ENCODE assay signal across 20 cellular contexts in genomic region chr5:12805165-12805698, GRCh38.
A peak's percentile ranks its signal among the peaks of the same experiment; 100 is the strongest.
DNase-seq lines count a peak whose midpoint lies in the region; ATAC-seq and TF ChIP-seq lines count a peak whose summit lies in the region.
"Had no signal": no experiment of that assay in that cellular context is flagged by ENCODE, and none has a peak within 500 bp of the region (broad histone marks: within the 10 kb centered on the region; RNA-seq: fewer than 3 reads in every experiment).

No MANE protein-coding gene starts in this region.

- no peak overlapping the region for H3K14ac ChIP-seq in neuronal stem cell (ENCODE audit: low read length)

- H3K36me3 Mint-ChIP-seq in GM23338 (ENCODE audit: low read depth): no peaks in the 10 kb centered on the region
- no peaks in the 10 kb centered on the region for H3K36me3 Mint-ChIP-seq in activated naive CD4-positive, alpha-beta T cell treated with anti-CD3 and anti-CD28 coated beads for 36 hours (ENCODE audit: low read depth)
- H3K36me3 Mint-ChIP-seq: T-cell had no signal

- no peak overlapping the region for H4K91ac ChIP-seq in neuronal stem cell (ENCODE audit: low read depth, low read length, poor library complexity)

- CTCF ChIA-PET in activated naive CD4-positive, alpha-beta T cell treated with anti-CD3 and anti-CD28 coated beads for 36 hours (lab: Charles Lee): no interaction called here

- no peak overlapping the region for H2BK5ac ChIP-seq in neuronal stem cell (ENCODE audit: low read length)

- no peaks in the 10 kb centered on the region for H3K4me1 Mint-ChIP-seq in GM23338
- H3K4me1 Mint-ChIP-seq in activated naive CD4-positive, alpha-beta T cell treated with anti-CD3 and anti-CD28 coated beads for 36 hours (ENCODE audit: low read depth): no peaks in the 10 kb centered on the region
- H3K4me1 Mint-ChIP-seq: T-cell had no signal

- no peak overlapping the region for H3K9ac ChIP-seq in neuronal stem cell (ENCODE audit: low read depth, low read length, poor library complexity)
- H3K9ac ChIP-seq: BLaER1 treated with 17β-estradiol and CSF1 and Interleukin-3, amounts not matched to agents 10 nM and 100 nM; KMS-11 had no signal

- H4K8ac ChIP-seq in neuronal stem cell (ENCODE audit: low read depth, low read length): no peak overlapping the region

- H3K4me2 ChIP-seq in GM23338: no peak overlapping the region
- no peak overlapping the region for H3K4me2 ChIP-seq in neuronal stem cell (ENCODE audit: insufficient read depth, low read length, poor library complexity, severe bottlenecking)
- H3K4me2 ChIP-seq: BLaER1 treated with 17β-estradiol and CSF1 and Interleukin-3, amounts not matched to agents 10 nM and 100 nM; KMS-11 had no signal

- no peaks in the 10 kb centered on the region for H3K27me3 Mint-ChIP-seq in GM23338 (ENCODE audit: insufficient read depth, low read depth, poor library complexity)
- no peaks in the 10 kb centered on the region for H3K27me3 Mint-ChIP-seq in activated naive CD4-positive, alpha-beta T cell treated with anti-CD3 and anti-CD28 coated beads for 36 hours (ENCODE audit: low read depth)
- H3K27me3 Mint-ChIP-seq: T-cell had no signal

- no peak overlapping the region for H2AK5ac ChIP-seq in neuronal stem cell (ENCODE audit: low read depth, low read length)

- no peak overlapping the region for H3K27ac Mint-ChIP-seq in GM23338
- H3K27ac Mint-ChIP-seq in activated naive CD4-positive, alpha-beta T cell treated with anti-CD3 and anti-CD28 coated beads for 36 hours: no peak overlapping the region
- H3K27ac Mint-ChIP-seq: HFFc6, T-cell had no signal

- H3K79me2 ChIP-seq in GM23338 (replicated peaks; ENCODE audit: insufficient read depth): no peaks in the 10 kb centered on the region

- H3K9me3 ChIP-seq in neuronal stem cell (replicated peaks in 1 of 2; ENCODE audit: control insufficient read depth in 2 of 2, insufficient read depth in 1 of 2, low read depth in 1 of 2, low read length in 2 of 2) (no peaks in the 10 kb centered on the region), prostate gland (no peaks in the 10 kb centered on the region)
- H3K9me3 ChIP-seq: BLaER1 treated with 17β-estradiol and CSF1 and Interleukin-3, amounts not matched to agents 10 nM and 100 nM; MG63 had no signal

- no peak for TF ChIP-seq POLR2A in prostate gland (IDR thresholded peaks at IDR 0.05)

- no peaks in the 10 kb centered on the region for H3K79me1 ChIP-seq in neuronal stem cell (ENCODE audit: low read depth, low read length)

- H3K4me1 ChIP-seq in GM23338 (ENCODE audit: insufficient read depth): no peaks in the 10 kb centered on the region
- H3K4me1 ChIP-seq in neuronal stem cell (ENCODE audit: control insufficient read depth in 2 of 2, insufficient read depth in 1 of 2, low read depth in 1 of 2, low read length in 2 of 2): no peaks in the 10 kb centered on the region
- no peaks in the 10 kb centered on the region for H3K4me1 ChIP-seq in prostate gland (replicated peaks)
- H3K4me1 ChIP-seq: BLaER1 treated with 17β-estradiol and CSF1 and Interleukin-3, amounts not matched to agents 10 nM and 100 nM had no signal

- peak; percentile 55 for ATAC-seq in GM23338
- ATAC-seq in HG02642 (IDR thresholded peaks at IDR 0.05; ENCODE audit: poor library complexity, unreplicated experiment): no peak
- ATAC-seq: T-cell had no signal

- H3K4me3 Mint-ChIP-seq in GM23338: no peak overlapping the region
- no peak overlapping the region for H3K4me3 Mint-ChIP-seq in activated naive CD4-positive, alpha-beta T cell treated with anti-CD3 and anti-CD28 coated beads for 36 hours
- H3K4me3 Mint-ChIP-seq: HFFc6, T-cell had no signal

- DNase-seq in D341Med (ENCODE audit: low spot score) (peak; percentile 12), GM23338 (ENCODE audit: low spot score) (peak; percentile 7), SHP77 (lab: John Stamatoyannopoulos, UW) (peak; percentile 62 to 87), neuronal stem cell (ENCODE audit: low spot score) (no peak), prostate gland (ENCODE audit: low spot score) (no peak)
- no peak for DNase-seq in activated naive CD4-positive, alpha-beta T cell treated with anti-CD3 and anti-CD28 coated beads for 36 hours
- DNase-seq: DMS79 treated with DMSO at 0.1 percent for 48 hours, GOT3, HFFc6, MG63, NCI-H1105 treated with DMSO at 0.1 percent for 48 hours, NCI-H2081, NCI-H446 treated with DMSO at 0.1 percent for 48 hours, OCI-M1, T-cell, T1000 had no signal

- intact Hi-C loops in activated naive CD4-positive, alpha-beta T cell treated with anti-CD3 and anti-CD28 coated beads for 36 hours (cut with micrococcal nuclease): no loop called here
- intact Hi-C loops in prostate gland (cut with DNase I): no loop called here

- H2BK15ac ChIP-seq in neuronal stem cell (ENCODE audit: low read length): no peak overlapping the region

- H3K18ac ChIP-seq in neuronal stem cell (ENCODE audit: low read length): peak overlapping the region; percentile 1

- no peaks in the 10 kb centered on the region for H3K9me3 Mint-ChIP-seq in GM23338
- H3K9me3 Mint-ChIP-seq in activated naive CD4-positive, alpha-beta T cell treated with anti-CD3 and anti-CD28 coated beads for 36 hours: peaks cover 2% of the 10 kb centered on the region

- H3F3A ChIP-seq in GM23338 (replicated peaks; ENCODE audit: low read depth): no peaks in the 10 kb centered on the region

- H3K23ac ChIP-seq in neuronal stem cell (ENCODE audit: low read depth, low read length, poor library complexity): no peak overlapping the region

- no peak for TF ChIP-seq CTCF in GM23338 (conservative IDR thresholded peaks at IDR 0.05; ENCODE audit: low read depth in 2 of 2)
- TF ChIP-seq CTCF in prostate gland (IDR thresholded peaks at IDR 0.05): no peak

- no peak overlapping the region for H2BK12ac ChIP-seq in neuronal stem cell (ENCODE audit: low read length)

- H3K27me3 ChIP-seq in GM23338 (ENCODE audit: insufficient read depth): no peaks in the 10 kb centered on the region
- no peaks in the 10 kb centered on the region for H3K27me3 ChIP-seq in neuronal stem cell (ENCODE audit: control insufficient read depth in 3 of 3, insufficient read depth in 3 of 3, low read depth in 1 of 3, low read length in 3 of 3)
- H3K27me3 ChIP-seq in prostate gland (replicated peaks; ENCODE audit: insufficient read depth): no peaks in the 10 kb centered on the region
- H3K27me3 ChIP-seq: BLaER1 treated with 17β-estradiol and CSF1 and Interleukin-3, amounts not matched to agents 10 nM and 100 nM; MG63 had no signal

- H3K36me3 ChIP-seq in GM23338 (ENCODE audit: insufficient read depth) (no peaks in the 10 kb centered on the region), neuronal stem cell (replicated peaks in 1 of 2; ENCODE audit: control insufficient read depth in 2 of 2, insufficient read depth in 2 of 2, low read length in 2 of 2) (no peaks in the 10 kb centered on the region), prostate gland (no peaks in the 10 kb centered on the region)
- H3K36me3 ChIP-seq: BLaER1 treated with 17β-estradiol and CSF1 and Interleukin-3, amounts not matched to agents 10 nM and 100 nM; MG63 had no signal

- H2AFZ ChIP-seq in GM23338 (peak overlapping the region; percentile 84), neuronal stem cell (ENCODE audit: low read length) (no peak overlapping the region)

- WGBS in neuronal stem cell (ENCODE audit: extremely low coverage in 2 of 2, insufficient read length in 2 of 2, insufficient replicate concordance in 1 of 2), 2 donors: no CpG with 5 or more reads among the region's 19 CpGs
- WGBS in prostate gland: 70% methylated on average over 19 of the region's 19 CpGs

- H3K9me2 ChIP-seq in GM23338 (ENCODE audit: insufficient read depth): 0 out of 2 replicates have a peak, but pooled peaks cover 8% of the 10 kb centered on the region

- no peak overlapping the region for H3K4me3 ChIP-seq in GM23338
- H3K4me3 ChIP-seq in neuronal stem cell (ENCODE audit: low read length in 2 of 2): no peak overlapping the region
- H3K4me3 ChIP-seq in prostate gland: no peak overlapping the region
- H3K4me3 ChIP-seq: BLaER1 treated with 17β-estradiol and CSF1 and Interleukin-3, amounts not matched to agents 10 nM and 100 nM; MG63; SK-N-MC had no signal

- H4K20me1 ChIP-seq in GM23338 (replicated peaks; ENCODE audit: insufficient read depth): no peaks in the 10 kb centered on the region
- H4K20me1 ChIP-seq: BLaER1 treated with 17β-estradiol and CSF1 and Interleukin-3, amounts not matched to agents 10 nM and 100 nM had no signal

- H3K27ac ChIP-seq in GM23338 (ENCODE audit: low read depth) (no peak overlapping the region), neuronal stem cell (replicated peaks; ENCODE audit: low read length) (no peak overlapping the region), prostate gland (no peak overlapping the region)
- H3K27ac ChIP-seq: BLaER1 treated with 17β-estradiol and CSF1 and Interleukin-3, amounts not matched to agents 10 nM and 100 nM; KMS-11; SK-N-MC had no signal

- no peak overlapping the region for H2BK120ac ChIP-seq in neuronal stem cell (ENCODE audit: low read depth, low read length)

- no peak overlapping the region for H3K4ac ChIP-seq in neuronal stem cell (ENCODE audit: low read length)

TF ChIP-seq in GM23338, 12 proteins besides CTCF, POLR2A, EP300 and RAD21 (continues in another document):
- no peak for TF ChIP-seq REST (IDR thresholded peaks at IDR 0.05; ENCODE audit: unreplicated experiment)
- no peak for TF ChIP-seq CREB1 (CRISPR knock-in tag; IDR thresholded peaks at IDR 0.05; ENCODE audit: low read depth)

Comparison
In these comparisons a context has a peak if more than half of its experiments do, and no peak if none do; other contexts are left out.
1. DNase-seq: peak in D341Med (single experiment), GM23338 (single experiment) and SHP77 (2 of 2); none in neuronal stem cell (single experiment), activated naive CD4-positive, alpha-beta T cell treated with anti-CD3 and anti-CD28 coated beads for 36 hours (single experiment) and prostate gland (single experiment).